In genomic region chr14:102711946-102712345, GRCh38 we compare ENCODE assay signal across 24 cellular contexts.
"Had no signal": no experiment of that assay in that cellular context is flagged by ENCODE, and none has a peak within 500 bp of the region (broad histone marks: within the 10 kb centered on the region; RNA-seq: fewer than 3 reads in every experiment).

No MANE protein-coding gene starts in this region.

- H3K9me3 Mint-ChIP-seq: activated CD4-positive, alpha-beta T cell treated with anti-CD3 and anti-CD28 coated beads, Interleukin-2, amount 10 ng/mL, durations not matched to agents 24 days and 14 days; activated naive CD4-positive, alpha-beta T cell treated with anti-CD3 and anti-CD28 coated beads, Interleukin-2, amount 10 ng/mL, durations not matched to agents 7 days and 5 days; activated naive CD8-positive, alpha-beta T cell treated with anti-CD3 and anti-CD28 coated beads, Interleukin-2, amount 50 U/mL, for 24 hours; activated T-cell treated with anti-CD3 and anti-CD28 coated beads, Interleukin-2, amount 50 U/mL, for 4 hours; dendritic cell treated with granulocyte-macrophage colony-stimulating factor and Interleukin-4, amounts not matched to agents 40 ng/mL and 50 ng/mL, for 4 days; natural killer cell treated with Interleukin-12 subunit alpha and Interleukin-12 subunit beta and Interleukin-15 and Interleukin-18, amount 100 ng/mL, for 72 hours; T-helper 2 cell treated with Interferon-gamma antibody and Interleukin-4, amounts not matched to agents 5 μg/mL and 100 μg/mL, for 36 hours had no signal

- H3K27me3 ChIP-seq: gastroesophageal sphincter, neutrophil, pancreas, upper lobe of right lung had no signal

- H3K4me3 Mint-ChIP-seq: activated CD4-positive, alpha-beta T cell treated with anti-CD3 and anti-CD28 coated beads, Interleukin-2, amount 10 ng/mL, durations not matched to agents 24 days and 14 days; activated CD8-positive, alpha-beta T cell treated with anti-CD3 and anti-CD28 coated beads, Interleukin-2, amount 10 ng/mL, durations not matched to agents 7 days and 5 days; activated naive CD4-positive, alpha-beta T cell treated with anti-CD3 and anti-CD28 coated beads, Interleukin-2, amount 10 ng/mL, durations not matched to agents 7 days and 5 days; activated naive CD8-positive, alpha-beta T cell treated with anti-CD3 and anti-CD28 coated beads, Interleukin-2, amount 50 U/mL, for 24 hours; activated T-cell treated with anti-CD3 and anti-CD28 coated beads, Interleukin-2, amount 50 U/mL, for 4 hours; dendritic cell treated with granulocyte-macrophage colony-stimulating factor and Interleukin-4, amounts not matched to agents 40 ng/mL and 50 ng/mL, for 4 days; natural killer cell treated with Interleukin-12 subunit alpha and Interleukin-12 subunit beta and Interleukin-15 and Interleukin-18, amount 100 ng/mL, for 72 hours; T-helper 2 cell treated with Interferon-gamma antibody and Interleukin-4, amounts not matched to agents 5 μg/mL and 100 μg/mL, for 36 hours had no signal

- DNase-seq: activated CD4-positive, alpha-beta T cell treated with anti-CD3 and anti-CD28 coated beads, Interleukin-2, amount 10 ng/mL, durations not matched to agents 24 days and 14 days; activated CD8-positive, alpha-beta memory T cell treated with anti-CD3 and anti-CD28 coated beads, Interleukin-2, amount 50 U/mL, for 4 hours; activated CD8-positive, alpha-beta T cell treated with anti-CD3 and anti-CD28 coated beads, Interleukin-2, amount 10 ng/mL, durations not matched to agents 7 days and 5 days; activated effector memory CD4-positive, alpha-beta T cell treated with Interleukin-2 at 50 U/mL for 16 hours; activated naive CD4-positive, alpha-beta T cell treated with anti-CD3 and anti-CD28 coated beads, Interleukin-2, amount 10 ng/mL, durations not matched to agents 7 days and 5 days; activated naive CD8-positive, alpha-beta T cell treated with anti-CD3 and anti-CD28 coated beads, Interleukin-2, amount 50 U/mL, for 24 hours; activated T-cell treated with anti-CD3 and anti-CD28 coated beads, Interleukin-2, amount 50 U/mL, for 4 hours; aorta; cerebellar nuclear complex; effector CD8-positive, alpha-beta T cell; left colon; lower lobe of right lung; pancreas; stimulated activated CD8-positive, alpha-beta memory T cell treated with anti-CD3 and anti-CD28 coated beads, Interleukin-4, amount 100 ng/mL, for 48 hours; stimulated activated naive CD4-positive, alpha-beta T cell; SW 1271; upper lobe of right lung had no signal

- H3K9me3 ChIP-seq: gastroesophageal sphincter, lower lobe of right lung, neutrophil, pancreas, upper lobe of right lung had no signal

- H3K27ac Mint-ChIP-seq: activated CD4-positive, alpha-beta T cell treated with anti-CD3 and anti-CD28 coated beads, Interleukin-2, amount 10 ng/mL, durations not matched to agents 24 days and 14 days; activated CD8-positive, alpha-beta T cell treated with anti-CD3 and anti-CD28 coated beads, Interleukin-2, amount 10 ng/mL, durations not matched to agents 7 days and 5 days; activated naive CD8-positive, alpha-beta T cell treated with anti-CD3 and anti-CD28 coated beads, Interleukin-2, amount 50 U/mL, for 24 hours; dendritic cell treated with granulocyte-macrophage colony-stimulating factor and Interleukin-4, amounts not matched to agents 40 ng/mL and 50 ng/mL, for 4 days; natural killer cell treated with Interleukin-12 subunit alpha and Interleukin-12 subunit beta and Interleukin-15 and Interleukin-18, amount 100 ng/mL, for 72 hours; T-helper 2 cell treated with Interferon-gamma antibody and Interleukin-4, amounts not matched to agents 5 μg/mL and 100 μg/mL, for 36 hours had no signal

- H3K4me1 ChIP-seq: gastroesophageal sphincter, lower lobe of right lung, pancreas, upper lobe of right lung had no signal

- H3K4me3 ChIP-seq: gastroesophageal sphincter, lower lobe of right lung, pancreas, upper lobe of right lung had no signal

- H3K27ac ChIP-seq: gastroesophageal sphincter, lower lobe of right lung, neutrophil, pancreas, upper lobe of right lung had no signal

- H3K4me1 Mint-ChIP-seq: activated CD4-positive, alpha-beta T cell treated with anti-CD3 and anti-CD28 coated beads, Interleukin-2, amount 10 ng/mL, durations not matched to agents 24 days and 14 days; activated naive CD8-positive, alpha-beta T cell treated with anti-CD3 and anti-CD28 coated beads, Interleukin-2, amount 50 U/mL, for 24 hours had no signal

- ATAC-seq: activated CD8-positive, alpha-beta T cell treated with anti-CD3 and anti-CD28 coated beads, Interleukin-2, amount 10 ng/mL, durations not matched to agents 7 days and 5 days; activated naive CD8-positive, alpha-beta T cell treated with anti-CD3 and anti-CD28 coated beads, Interleukin-2, amount 50 U/mL, for 24 hours; activated T-cell treated with anti-CD3 and anti-CD28 coated beads, Interleukin-2, amount 50 U/mL, for 4 hours; esophagus mucosa; gastroesophageal sphincter; left colon; lower lobe of right lung; natural killer cell treated with Interleukin-12 subunit alpha and Interleukin-12 subunit beta and Interleukin-15 and Interleukin-18, amount 100 ng/mL, for 72 hours; pancreas; sciatic nerve; upper lobe of right lung had no signal

- H3K27me3 Mint-ChIP-seq: activated CD4-positive, alpha-beta T cell treated with anti-CD3 and anti-CD28 coated beads, Interleukin-2, amount 10 ng/mL, durations not matched to agents 24 days and 14 days; activated naive CD4-positive, alpha-beta T cell treated with anti-CD3 and anti-CD28 coated beads, Interleukin-2, amount 10 ng/mL, durations not matched to agents 7 days and 5 days; activated naive CD8-positive, alpha-beta T cell treated with anti-CD3 and anti-CD28 coated beads, Interleukin-2, amount 50 U/mL, for 24 hours; dendritic cell treated with granulocyte-macrophage colony-stimulating factor and Interleukin-4, amounts not matched to agents 40 ng/mL and 50 ng/mL, for 4 days; natural killer cell treated with Interleukin-12 subunit alpha and Interleukin-12 subunit beta and Interleukin-15 and Interleukin-18, amount 100 ng/mL, for 72 hours had no signal
